Comparison of ENCODE assay signal across 13 cellular contexts in the genomic region with DNA sequence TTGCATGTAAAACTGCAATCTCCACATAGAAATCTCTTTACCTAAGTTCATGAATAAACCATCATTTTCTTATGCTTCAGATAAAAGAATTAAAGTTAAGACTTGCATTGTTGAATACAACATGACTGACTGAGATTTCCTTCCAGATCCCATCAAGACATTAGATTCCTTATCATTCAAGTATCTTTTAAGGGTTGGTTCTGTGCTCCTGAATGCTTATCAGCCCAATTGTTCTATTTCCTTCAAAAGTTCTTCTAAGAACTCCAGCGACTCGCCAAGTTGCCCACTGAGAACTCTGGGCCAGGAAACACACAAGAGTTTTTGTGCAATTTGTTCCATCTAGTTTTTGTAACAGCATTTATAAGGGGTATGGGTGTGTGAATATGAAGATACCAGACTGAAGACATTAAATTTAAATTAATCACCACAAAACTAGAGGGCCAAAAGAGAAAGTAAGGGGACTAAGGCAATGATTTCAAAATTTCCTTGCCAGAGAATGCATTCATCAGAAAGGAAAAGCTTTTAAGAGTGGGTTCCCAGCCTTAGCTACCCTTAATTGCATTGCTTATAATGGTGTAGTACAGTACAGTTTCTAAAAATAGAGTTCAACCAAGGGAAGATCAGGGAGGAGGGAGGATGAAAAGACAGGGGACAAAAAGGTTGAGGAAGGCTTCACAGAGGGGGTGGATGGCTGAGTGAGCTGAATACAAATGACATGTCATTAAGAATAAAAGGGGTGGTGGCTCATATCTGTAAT.
A peak's percentile ranks its signal among the peaks of the same experiment; 100 is the strongest.
DNase-seq lines count a peak whose midpoint lies in the region; ATAC-seq, FAIRE-seq and TF ChIP-seq lines count a peak whose summit lies in the region.
"Had no signal": no experiment of that assay in that cellular context is flagged by ENCODE, and none has a peak within 500 bp of the region (broad histone marks: within the 10 kb centered on the region; RNA-seq: fewer than 3 reads in every experiment).

No MANE protein-coding gene starts in this region.

- H3K27me3 Mint-ChIP-seq in nephron (ENCODE audit: low read depth) = no peaks in the 10 kb centered on the region

- no peak overlapping the region for H4K8ac ChIP-seq in H1 (ENCODE audit: extremely low read depth, insufficient read depth, low read length)

- TF ChIP-seq EP300 in A549 (IDR thresholded peaks at IDR 0.05) = no peak
- no peak for TF ChIP-seq EP300 in H1 (IDR thresholded peaks at IDR 0.05; ENCODE audit: borderline replicate concordance in 1 of 2, low read depth in 2 of 2, low read length in 2 of 2)

- no peak overlapping the region for H2BK120ac ChIP-seq in H1 (replicated peaks; ENCODE audit: low read depth, low read length)

- H3K27ac ChIP-seq in A549 (peak overlapping the region; percentile 5 to 88; a peak in 4 of 6 replicates), HEK293 (ENCODE audit: extremely low read depth, low read depth, low read length) (no peak overlapping the region), H1 (ENCODE audit: low read depth, low read length) (no peak overlapping the region)
- H3K27ac ChIP-seq: BLaER1 had no signal

- no peak for TF ChIP-seq CTCF in A549 (IDR thresholded peaks at IDR 0.05)
- no peak for TF ChIP-seq CTCF in HEK293 (tag by site-specific recombination; IDR thresholded peaks at IDR 0.05)
- TF ChIP-seq CTCF in H1 (IDR thresholded peaks at IDR 0.05; ENCODE audit: control extremely low read depth in 1 of 3, insufficient read depth in 1 of 3, low read depth in 1 of 3, low read length in 3 of 3) = no peak
- TF ChIP-seq CTCF in nephron (IDR thresholded peaks at IDR 0.05; ENCODE audit: unreplicated experiment in 3 of 3) = no peak

- H3K27me3 ChIP-seq in H1 (replicated peaks in 1 of 4; ENCODE audit: control insufficient read depth in 3 of 4, extremely low read depth in 1 of 4, insufficient read depth in 3 of 4, low read length in 3 of 4) = no peaks in the 10 kb centered on the region
- H3K27me3 ChIP-seq: ascending aorta, BLaER1, tibial artery had no signal

- H4K20me1 ChIP-seq in H1 (replicated peaks in 1 of 2; ENCODE audit: control insufficient read depth in 1 of 2, insufficient read depth in 2 of 2, low read length in 2 of 2) = peaks cover 2 to 8% of the 10 kb centered on the region in 2 experiments

- H3K4me3 Mint-ChIP-seq in nephron = no peak overlapping the region

- H3K14ac ChIP-seq in H1 (ENCODE audit: insufficient read length) = no peak overlapping the region

- H3K36me3 Mint-ChIP-seq in nephron (ENCODE audit: low read depth) = peaks cover 4% of the 10 kb centered on the region

- no peak overlapping the region for H3K18ac ChIP-seq in H1 (ENCODE audit: extremely low read depth, low read length)

- H3K4me3 ChIP-seq in A549 (no peak overlapping the region), HEK293 (ENCODE audit: low read depth, low read length) (no peak overlapping the region), H1 (ENCODE audit: extremely low read depth in 1 of 4, insufficient read depth in 2 of 4, low read depth in 3 of 4, low read length in 4 of 4) (no peak overlapping the region)
- H3K4me3 ChIP-seq: ascending aorta, BLaER1, tibial artery had no signal

- H3K4me1 Mint-ChIP-seq in nephron = peaks cover 82% of the 10 kb centered on the region

- H2AFZ ChIP-seq in H1 (ENCODE audit: low read length) = no peak overlapping the region

- no peak overlapping the region for H2BK12ac ChIP-seq in H1 (ENCODE audit: low read depth, low read length)

- no peak for ATAC-seq in A549
- ATAC-seq in GM18907 (IDR thresholded peaks at IDR 0.05; ENCODE audit: unreplicated experiment) = no peak
- ATAC-seq in GM21529 (IDR thresholded peaks at IDR 0.05; ENCODE audit: unreplicated experiment) = no peak
- ATAC-seq in left lobe of liver = no peak

- peaks cover 2% of the 10 kb centered on the region; the same call in 1 of the 2 replicates for H3K79me1 ChIP-seq in H1 (ENCODE audit: low read depth, low read length)

- 97% methylated on average over 2 of the region's 2 CpGs for WGBS in A549 (ENCODE audit: missing lambda C conversion rate)
- WGBS in H1 (ENCODE audit: extremely low coverage in 1 of 2, insufficient coverage in 1 of 2, insufficient read length in 1 of 2, insufficient replicate concordance in 2 of 2, low coverage in 1 of 2, low lambda C conversion rate in 2 of 2, missing lambda C conversion rate in 1 of 2), 2 experiments = 93% methylated on average over 2 of the region's 2 CpGs; no CpG with 5 or more reads in 1 of the 2 experiments

- no peak overlapping the region for H3K9ac ChIP-seq in H1 (replicated peaks in 1 of 4; ENCODE audit: extremely low read depth in 1 of 4, low read depth in 3 of 4, low read length in 3 of 4)
- H3K9ac ChIP-seq: BLaER1 had no signal

- H3K9me3 ChIP-seq in A549 = no peaks in the 10 kb centered on the region
- H3K9me3 ChIP-seq in HEK293 (ENCODE audit: control insufficient read depth, insufficient read depth, low read depth, low read length) = no peaks in the 10 kb centered on the region
- no peaks in the 10 kb centered on the region for H3K9me3 ChIP-seq in H1 (ENCODE audit: insufficient read depth in 2 of 2, low read depth in 1 of 2, low read length in 1 of 2)
- H3K9me3 ChIP-seq: ascending aorta, BLaER1, tibial artery had no signal

- CTCF ChIA-PET in A549 (lab: Yijun Ruan, JAX) (interaction anchor here (2.3 to 2.7 kb wide), 2 partner anchors 49 to 103 kb away, joined by 7 to 11 read pairs; no protein-coding TSS in a partner anchor), HEK293 (lab: Yijun Ruan, JAX) (interaction anchor here (0.5 to 0.6 kb wide), 2 partner anchors 49 to 264 kb away, joined by 3 read pairs; no protein-coding TSS in a partner anchor), H1 (lab: Charles Lee; ENCODE audit: partially characterized antibody) (interaction anchor here (0.5 to 1.6 kb wide), 5 partner anchors 33 to 117 kb away, joined by 3 to 6 read pairs (median 3); no protein-coding TSS in a partner anchor)

- H3K4me2 ChIP-seq in A549 (peak overlapping the region; percentile 50), H1 (ENCODE audit: insufficient read depth in 1 of 2, low read depth in 2 of 2, low read length in 2 of 2) (no peak overlapping the region)
- H3K4me2 ChIP-seq: BLaER1 had no signal

- no peak for TF ChIP-seq RAD21 in A549 (conservative IDR thresholded peaks at IDR 0.05 in 1 of 2, IDR thresholded peaks at IDR 0.05 in 1 of 2)
- no peak for TF ChIP-seq RAD21 in H1 (IDR thresholded peaks at IDR 0.05 in 1 of 2, conservative IDR thresholded peaks at IDR 0.05 in 1 of 2; ENCODE audit: low read depth in 2 of 2, low read length in 2 of 2)

- FAIRE-seq in A549 (lab: Jason Lieb, UNC) (no peak), H1 (lab: Jason Lieb, UNC) (no peak)

- no peak overlapping the region for H4K5ac ChIP-seq in H1 (ENCODE audit: insufficient read length, low read depth, low read length)

- H3K4me1 ChIP-seq in A549 (peaks cover 100% of the 10 kb centered on the region), HEK293 (ENCODE audit: control insufficient read depth, insufficient read depth, low read length) (peaks cover 36% of the 10 kb centered on the region), H1 (replicated peaks in 1 of 4; ENCODE audit: control insufficient read depth in 3 of 4, insufficient read depth in 4 of 4, low read length in 3 of 4) (peaks cover 2 to 19% (median 14%) of the 10 kb centered on the region in 4 experiments; a peak in 5 of 7 replicates)

- TF ChIP-seq POLR2A in A549 (IDR thresholded peaks at IDR 0.05; ENCODE audit: low read length) = no peak
- TF ChIP-seq POLR2A in H1 (IDR thresholded peaks at IDR 0.05; ENCODE audit: control extremely low read depth in 1 of 2, low read depth in 2 of 2, low read length in 2 of 2) = no peak

- POLR2A ChIA-PET in A549 (lab: Yijun Ruan, JAX) = no interaction called here
- POLR2A ChIA-PET in HEK293 (lab: Yijun Ruan, JAX) = no interaction called here
- POLR2A ChIA-PET in H1 (lab: Charles Lee; ENCODE audit: partially characterized antibody) = no interaction called here

- no peak overlapping the region for H2BK15ac ChIP-seq in H1 (ENCODE audit: low read length)

- no peak overlapping the region for H2BK20ac ChIP-seq in H1 (ENCODE audit: low read length)

- H3K4ac ChIP-seq in H1 (replicated peaks; ENCODE audit: insufficient read length, low read depth, low read length) = peak overlapping the region; percentile 44

- no peaks in the 10 kb centered on the region for H3K9me3 Mint-ChIP-seq in nephron

- no peaks in the 10 kb centered on the region for H3K23me2 ChIP-seq in H1 (ENCODE audit: low read depth, low read length)

- DNase-seq in A549 (ENCODE audit: low read depth in 1 of 2, low spot score in 1 of 2) (no peak), H1 (ENCODE audit: low read depth in 1 of 2, low spot score in 2 of 2) (no peak), SIG-M5 treated with dmso at 0.1 percent for 504 hours (lab: John Stamatoyannopoulos, UW; ENCODE audit: unreplicated experiment) (no peak), left lobe of liver (ENCODE audit: low spot score) (no peak)
- DNase-seq: activated CD4-positive, alpha-beta T cell treated with anti-CD3 and anti-CD28 coated beads, Interleukin-2, amount 50 U/mL, for 48 hours; NCI-H187; tibial artery had no signal

- H3K23ac ChIP-seq in H1 (ENCODE audit: insufficient read length) = no peak overlapping the region

- H3K36me3 ChIP-seq in HEK293 (ENCODE audit: control insufficient read depth in 2 of 2, insufficient read depth in 1 of 2, low read length in 2 of 2) (no peaks in the 10 kb centered on the region), H1 (ENCODE audit: control insufficient read depth in 2 of 4, insufficient read depth in 4 of 4, low read length in 3 of 4) (no peaks in the 10 kb centered on the region)
- H3K36me3 ChIP-seq: ascending aorta, BLaER1, tibial artery had no signal

- H3K79me2 ChIP-seq in H1 (ENCODE audit: control insufficient read depth in 1 of 2, insufficient read depth in 2 of 2, low read length in 2 of 2) = peaks cover 4 to 81% of the 10 kb centered on the region in 2 experiments; a peak in 3 of 4 replicates

- H3K27ac Mint-ChIP-seq in nephron = peak overlapping the region; percentile 21 to 89 (median 76)

- H4K91ac ChIP-seq in H1 (replicated peaks; ENCODE audit: insufficient read length, low read length) = no peak overlapping the region

- H2AK5ac ChIP-seq in H1 (ENCODE audit: low read depth, low read length) = no peak overlapping the region

- no peak overlapping the region for H3K56ac ChIP-seq in H1 (replicated peaks; ENCODE audit: insufficient read length, low read depth, low read length)

- H2BK5ac ChIP-seq in H1 (ENCODE audit: low read depth, low read length) = no peak overlapping the region

TF ChIP-seq in HEK293, 187 proteins besides CTCF, POLR2A, EP300 and RAD21 (continues in another document):
- TF ChIP-seq ZNF585B (tag by site-specific recombination; IDR thresholded peaks at IDR 0.05) (no peak), GLIS1 (tag by site-specific recombination; IDR thresholded peaks at IDR 0.05) (peak; percentile 82), ZNF473 (tag by site-specific recombination; IDR thresholded peaks at IDR 0.05) (no peak), ZSCAN16 (tag by site-specific recombination; IDR thresholded peaks at IDR 0.05) (no peak)

TF ChIP-seq in H1, 55 proteins besides CTCF, POLR2A, EP300 and RAD21 (continues in another document):
- no peak for TF ChIP-seq ASH2L (IDR thresholded peaks at IDR 0.05; ENCODE audit: low read length)
- TF ChIP-seq SIN3A (conservative IDR thresholded peaks at IDR 0.05 in 1 of 2, IDR thresholded peaks at IDR 0.05 in 1 of 2; ENCODE audit: low read depth in 1 of 2, low read length in 2 of 2) = no peak
- no peak for TF ChIP-seq SP4 (IDR thresholded peaks at IDR 0.05; ENCODE audit: low read length)
- no peak for TF ChIP-seq RBBP5 (IDR thresholded peaks at IDR 0.05; ENCODE audit: borderline replicate concordance, low read depth, low read length)

Comparison
In these comparisons a context has a peak if more than half of its experiments do, and no peak if none do; other contexts are left out.
1. H3K27ac ChIP-seq: peak in A549 (2 of 2); none in HEK293 (single experiment) and H1 (single experiment).